ENCODE assay signal across 17 cellular contexts in genomic region chr10:31936933-31937332, GRCh38. TPM values are rescaled to one million over a fixed set of nuclear protein-coding genes. Genes with fewer than 3 reads are reported as not detected.
DNase-seq lines count a peak whose midpoint lies in the region; ATAC-seq, FAIRE-seq and TF ChIP-seq lines count a peak whose summit lies in the region.
"Had no signal": no experiment of that assay in that cellular context is flagged by ENCODE, and none has a peak within 500 bp of the region (broad histone marks: within the 10 kb centered on the region; RNA-seq: fewer than 3 reads in every experiment).

No MANE protein-coding gene starts in this region.

- H3K4me3 ChIP-seq in fibroblast of mammary gland (ENCODE audit: control insufficient read depth, low read depth, low read length) (no peak overlapping the region), small intestine (ENCODE audit: low read depth in 1 of 2, low read length in 2 of 2) (no peak overlapping the region)
- H3K4me3 ChIP-seq: dorsolateral prefrontal cortex, gastrocnemius medialis, ovary had no signal

- peak overlapping the region; percentile 55 for H3K27ac ChIP-seq in RWPE1
- H3K27ac ChIP-seq in small intestine (ENCODE audit: low read depth in 1 of 2, low read length in 1 of 2), result no peak overlapping the region
- H3K27ac ChIP-seq: 22Rv1, dorsolateral prefrontal cortex, ovary had no signal

- CTCF ChIA-PET in RWPE1 (lab: Yijun Ruan, JAX), result no interaction called here

- H3K36me3 ChIP-seq in small intestine (ENCODE audit: control insufficient read depth in 2 of 2, insufficient read depth in 2 of 2, low read length in 2 of 2), result no peaks in the 10 kb centered on the region
- H3K36me3 ChIP-seq: gastrocnemius medialis, ovary had no signal

- peaks cover 0 to 5% of the 10 kb centered on the region in 2 donors for H3K4me1 ChIP-seq in small intestine (ENCODE audit: control insufficient read depth in 2 of 2, insufficient read depth in 1 of 2, low read depth in 1 of 2, low read length in 1 of 2)

- H3K9me3 ChIP-seq in small intestine (ENCODE audit: control insufficient read depth, low read depth), result no peaks in the 10 kb centered on the region
- H3K9me3 ChIP-seq: gastrocnemius medialis, ovary had no signal

- TF ChIP-seq CTCF in RWPE1 (conservative IDR thresholded peaks at IDR 0.05; ENCODE audit: low read depth) (no peak), fibroblast of mammary gland (conservative IDR thresholded peaks at IDR 0.05; ENCODE audit: control insufficient read depth, insufficient read depth, low read depth, low read length) (no peak)

- 42 to 56% (median 47%) methylated on average over 5 of the region's 5 CpGs for WGBS in small intestine, 3 donors

- ATAC-seq in GM18502 (IDR thresholded peaks at IDR 0.05; ENCODE audit: poor library complexity, unreplicated experiment), result no peak

- no peaks in the 10 kb centered on the region for H3K27me3 ChIP-seq in small intestine (ENCODE audit: control insufficient read depth in 2 of 2, insufficient read depth in 2 of 2, low read length in 2 of 2)
- H3K27me3 ChIP-seq: dorsolateral prefrontal cortex, gastrocnemius medialis, ovary had no signal

- FAIRE-seq in small intestine (lab: Jason Lieb, UNC), result no peak

- peak; percentile 50 for DNase-seq in SIG-M5 treated with dmso at 0.1 percent for 504 hours (lab: John Stamatoyannopoulos, UW; ENCODE audit: unreplicated experiment)
- DNase-seq in SIG-M5 (lab: John Stamatoyannopoulos, UW), result no peak
- no peak for DNase-seq in RWPE1 (ENCODE audit: low spot score)
- peak; percentile 36 for DNase-seq in fibroblast of mammary gland (ENCODE audit: low read depth)
- DNase-seq in small intestine, result peak; percentile 53
- DNase-seq in NCI-H1694 treated with DMSO at 0.1 percent for 48 hours (lab: John Stamatoyannopoulos, UW), result no peak
- no peak for DNase-seq in OCI-M2 (lab: John Stamatoyannopoulos, UW; ENCODE audit: unreplicated experiment)
- DNase-seq: activated B cell treated with CpG ODN at 0.5 μM for 24 hours; activated gamma-delta T cell; dorsolateral prefrontal cortex; EL; NCI-H446 treated with DMSO at 0.1 percent for 48 hours; ovary; stimulated activated CD4-positive, alpha-beta T cell treated with anti-CD3 and anti-CD28 coated beads, Interleukin-12 subunit alpha, Interleukin-12 subunit beta, amount 100 ng/mL, for 4 hours had no signal

- POLR2A ChIA-PET in RWPE1 (lab: Yijun Ruan, JAX; ENCODE audit: low non-redundant PET), result interaction anchor here (0.7 kb wide), 1 partner anchor 11 kb away, joined by 3 read pairs; no protein-coding TSS in a partner anchor

RNA-seq across cellular contexts. Expression of gene ARHGAP12, which starts 8.3 kb away (rescaled TPM):
- 10 to 100 TPM; 15.9 to 34.0 (median 31.8) TPM for polyA plus RNA-seq in small intestine

Comparison
In these comparisons a context has a peak if more than half of its experiments do, and no peak if none do; other contexts are left out.
1. DNase-seq: peak in SIG-M5 treated with dmso at 0.1 percent for 504 hours (single experiment), fibroblast of mammary gland (single experiment) and small intestine (single experiment); none in SIG-M5 (single experiment), RWPE1 (single experiment), NCI-H1694 treated with DMSO at 0.1 percent for 48 hours (single experiment) and OCI-M2 (single experiment).